ENCODE assay signal across 34 cellular contexts in genomic region chr12:5317556-5317955, GRCh38.
"Had no signal": no experiment of that assay in that cellular context is flagged by ENCODE, and none has a peak within 500 bp of the region (broad histone marks: within the 10 kb centered on the region; RNA-seq: fewer than 3 reads in every experiment).

No MANE protein-coding gene starts in this region.

- H3K27ac Mint-ChIP-seq: activated CD4-positive, alpha-beta memory T cell treated with anti-CD3 and anti-CD28 coated beads, Interleukin-2, amount 10 ng/mL, durations not matched to agents 7 days and 5 days; activated CD8-positive, alpha-beta memory T cell treated with anti-CD3 and anti-CD28 coated beads, Interleukin-2, amount 10 ng/mL, durations not matched to agents 7 days and 5 days; activated naive CD4-positive, alpha-beta T cell treated with anti-CD3 and anti-CD28 coated beads, Interleukin-2, amount 10 ng/mL, durations not matched to agents 7 days and 5 days; activated naive CD8-positive, alpha-beta T cell; activated naive CD8-positive, alpha-beta T cell treated with anti-CD3 and anti-CD28 coated beads, Interleukin-2, amount 50 U/mL, for 24 hours; T-cell; T-helper 17 cell had no signal

- H3K9me3 Mint-ChIP-seq: central memory CD8-positive, alpha-beta T cell had no signal

- H3K27me3 Mint-ChIP-seq: activated naive CD4-positive, alpha-beta T cell treated with anti-CD3 and anti-CD28 coated beads, Interleukin-2, amount 10 ng/mL, durations not matched to agents 7 days and 5 days; central memory CD8-positive, alpha-beta T cell; T-helper 17 cell had no signal

- DNase-seq: activated CD4-positive, alpha-beta memory T cell treated with anti-CD3 and anti-CD28 coated beads, Interleukin-2, amount 10 ng/mL, durations not matched to agents 7 days and 5 days; activated CD4-positive, alpha-beta T cell treated with anti-CD3 and anti-CD28 coated beads for 1 hour; activated CD4-positive, alpha-beta T cell treated with anti-CD3 and anti-CD28 coated beads for 48 hours; activated CD4-positive, CD25-positive, alpha-beta regulatory T cell; activated CD8-positive, alpha-beta memory T cell treated with anti-CD3 and anti-CD28 coated beads for 24 hours; activated CD8-positive, alpha-beta memory T cell treated with anti-CD3 and anti-CD28 coated beads, Interleukin-2, amount 10 ng/mL, durations not matched to agents 7 days and 5 days; activated CD8-positive, alpha-beta memory T cell treated with anti-CD3 and anti-CD28 coated beads, Interleukin-2, amount 50 U/mL, for 48 hours; activated effector memory CD4-positive, alpha-beta T cell treated with Interleukin-2 at 50 U/mL for 16 hours; activated naive CD4-positive, alpha-beta T cell treated with anti-CD3 and anti-CD28 coated beads, Interleukin-2, amount 10 ng/mL, durations not matched to agents 7 days and 5 days; activated naive CD8-positive, alpha-beta T cell treated with anti-CD3 and anti-CD28 coated beads, Interleukin-2, amount 50 U/mL, for 24 hours; activated T-cell treated with anti-CD3 and anti-CD28 coated beads, Interleukin-2, amount 50 U/mL, for 48 hours; anterior cingulate cortex; brain microvascular endothelial cell; Kasumi-1; NCI-H1105; NCI-H1417 treated with DMSO at 0.1 percent for 48 hours; NCI-H187 treated with DMSO at 0.1 percent for 48 hours; NCI-H2081; NCI-H510A; NCI-H526; NCI-H748 treated with DMSO at 0.1 percent for 48 hours; NK-92 treated with Interleukin-12 subunit alpha and Interleukin-12 subunit beta, amount 100 ng/mL, for 24 hours; PC-3; Peyer's patch; RPMI8226; SHP77 treated with DMSO at 0.1 percent for 48 hours; SK-N-SH; T-cell; T-helper 17 cell; T-helper 9 cell had no signal

- H3K36me3 ChIP-seq: brain microvascular endothelial cell, cardiac muscle cell, Peyer's patch, SJSA1 had no signal

- H3K36me3 Mint-ChIP-seq: activated CD8-positive, alpha-beta memory T cell treated with anti-CD3 and anti-CD28 coated beads, Interleukin-2, amount 10 ng/mL, durations not matched to agents 7 days and 5 days; activated naive CD4-positive, alpha-beta T cell treated with anti-CD3 and anti-CD28 coated beads, Interleukin-2, amount 10 ng/mL, durations not matched to agents 7 days and 5 days; activated naive CD8-positive, alpha-beta T cell; T-cell had no signal

- H3K4me3 ChIP-seq: cardiac muscle cell, Peyer's patch, SJSA1 had no signal

- H3K4me3 Mint-ChIP-seq: activated CD4-positive, alpha-beta memory T cell treated with anti-CD3 and anti-CD28 coated beads, Interleukin-2, amount 10 ng/mL, durations not matched to agents 7 days and 5 days; activated CD8-positive, alpha-beta memory T cell treated with anti-CD3 and anti-CD28 coated beads, Interleukin-2, amount 10 ng/mL, durations not matched to agents 7 days and 5 days; activated naive CD4-positive, alpha-beta T cell treated with anti-CD3 and anti-CD28 coated beads, Interleukin-2, amount 10 ng/mL, durations not matched to agents 7 days and 5 days; activated naive CD8-positive, alpha-beta T cell; activated naive CD8-positive, alpha-beta T cell treated with anti-CD3 and anti-CD28 coated beads, Interleukin-2, amount 50 U/mL, for 24 hours; central memory CD8-positive, alpha-beta T cell; T-cell; T-helper 17 cell had no signal

- H3K4me1 Mint-ChIP-seq: activated CD4-positive, alpha-beta memory T cell treated with anti-CD3 and anti-CD28 coated beads, Interleukin-2, amount 10 ng/mL, durations not matched to agents 7 days and 5 days; activated CD8-positive, alpha-beta memory T cell treated with anti-CD3 and anti-CD28 coated beads, Interleukin-2, amount 10 ng/mL, durations not matched to agents 7 days and 5 days; activated naive CD4-positive, alpha-beta T cell treated with anti-CD3 and anti-CD28 coated beads, Interleukin-2, amount 10 ng/mL, durations not matched to agents 7 days and 5 days; activated naive CD8-positive, alpha-beta T cell treated with anti-CD3 and anti-CD28 coated beads, Interleukin-2, amount 50 U/mL, for 24 hours; central memory CD8-positive, alpha-beta T cell; T-cell; T-helper 17 cell had no signal

- ATAC-seq: activated CD8-positive, alpha-beta memory T cell treated with anti-CD3 and anti-CD28 coated beads, Interleukin-2, amount 10 ng/mL, durations not matched to agents 7 days and 5 days; activated naive CD8-positive, alpha-beta T cell treated with anti-CD3 and anti-CD28 coated beads, Interleukin-2, amount 50 U/mL, for 24 hours; PC-3; T-cell; T-helper 17 cell had no signal

- H3K27me3 ChIP-seq: brain microvascular endothelial cell, cardiac muscle cell, Peyer's patch, SJSA1 had no signal
